1 cellular context compared by ENCODE assay signal in genomic region chr17:41048441-41048840, GRCh38.
TF ChIP-seq lines count a peak whose summit lies in the region.

No MANE protein-coding gene starts in this region.

TF ChIP-seq in HepG2, 621 proteins besides CTCF, POLR2A, EP300 and RAD21:
- 0 out of 2 replicates have a peak, but pooled peaks have one; percentile 15 for TF ChIP-seq RFX1 (IDR thresholded peaks at IDR 0.05)
- TF ChIP-seq ZKSCAN8 (CRISPR knock-in tag; IDR thresholded peaks at IDR 0.05; ENCODE audit: borderline replicate concordance) = no peak
- TF ChIP-seq, protein P1, sequence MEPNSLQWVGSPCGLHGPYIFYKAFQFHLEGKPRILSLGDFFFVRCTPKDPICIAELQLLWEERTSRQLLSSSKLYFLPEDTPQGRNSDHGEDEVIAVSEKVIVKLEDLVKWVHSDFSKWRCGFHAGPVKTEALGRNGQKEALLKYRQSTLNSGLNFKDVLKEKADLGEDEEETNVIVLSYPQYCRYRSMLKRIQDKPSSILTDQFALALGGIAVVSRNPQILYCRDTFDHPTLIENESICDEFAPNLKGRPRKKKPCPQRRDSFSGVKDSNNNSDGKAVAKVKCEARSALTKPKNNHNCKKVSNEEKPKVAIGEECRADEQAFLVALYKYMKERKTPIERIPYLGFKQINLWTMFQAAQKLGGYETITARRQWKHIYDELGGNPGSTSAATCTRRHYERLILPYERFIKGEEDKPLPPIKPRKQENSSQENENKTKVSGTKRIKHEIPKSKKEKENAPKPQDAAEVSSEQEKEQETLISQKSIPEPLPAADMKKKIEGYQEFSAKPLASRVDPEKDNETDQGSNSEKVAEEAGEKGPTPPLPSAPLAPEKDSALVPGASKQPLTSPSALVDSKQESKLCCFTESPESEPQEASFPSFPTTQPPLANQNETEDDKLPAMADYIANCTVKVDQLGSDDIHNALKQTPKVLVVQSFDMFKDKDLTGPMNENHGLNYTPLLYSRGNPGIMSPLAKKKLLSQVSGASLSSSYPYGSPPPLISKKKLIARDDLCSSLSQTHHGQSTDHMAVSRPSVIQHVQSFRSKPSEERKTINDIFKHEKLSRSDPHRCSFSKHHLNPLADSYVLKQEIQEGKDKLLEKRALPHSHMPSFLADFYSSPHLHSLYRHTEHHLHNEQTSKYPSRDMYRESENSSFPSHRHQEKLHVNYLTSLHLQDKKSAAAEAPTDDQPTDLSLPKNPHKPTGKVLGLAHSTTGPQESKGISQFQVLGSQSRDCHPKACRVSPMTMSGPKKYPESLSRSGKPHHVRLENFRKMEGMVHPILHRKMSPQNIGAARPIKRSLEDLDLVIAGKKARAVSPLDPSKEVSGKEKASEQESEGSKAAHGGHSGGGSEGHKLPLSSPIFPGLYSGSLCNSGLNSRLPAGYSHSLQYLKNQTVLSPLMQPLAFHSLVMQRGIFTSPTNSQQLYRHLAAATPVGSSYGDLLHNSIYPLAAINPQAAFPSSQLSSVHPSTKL (CRISPR knock-in tag; IDR thresholded peaks at IDR 0.05) = 0 out of 2 replicates have a peak, but pooled peaks have one; percentile 21
TF ChIP-seq in HepG2: peak in this region for 2.
